ENCODE assay signal across 20 cellular contexts in genomic region chr7:25727446-25727845, GRCh38.
DNase-seq lines count a peak whose midpoint lies in the region; ATAC-seq and TF ChIP-seq lines count a peak whose summit lies in the region.
"Had no signal": no experiment of that assay in that cellular context is flagged by ENCODE, and none has a peak within 500 bp of the region (broad histone marks: within the 10 kb centered on the region; RNA-seq: fewer than 3 reads in every experiment).

No MANE protein-coding gene starts in this region.

- no peak overlapping the region for H2BK120ac ChIP-seq in IMR-90 (ENCODE audit: low read depth, low read length)

- H3K4me1 Mint-ChIP-seq in nephron progenitor cell, result peaks cover 54% of the 10 kb centered on the region

- H3K9me1 ChIP-seq in IMR-90 (ENCODE audit: insufficient read depth, low read length), result no peaks in the 10 kb centered on the region

- no peak overlapping the region for H4K8ac ChIP-seq in IMR-90 (ENCODE audit: low read depth in 2 of 2, low read length in 2 of 2)

- H3K9me3 ChIP-seq in IMR-90 (ENCODE audit: control insufficient read depth, insufficient read depth, low read length) (no peaks in the 10 kb centered on the region), SJCRH30 (replicated peaks) (no peaks in the 10 kb centered on the region), uterus (no peaks in the 10 kb centered on the region)
- H3K9me3 ChIP-seq: BE2C had no signal

- 0 out of 2 replicates have a peak overlapping the region, but pooled peaks have one; percentile 5 for H3K56ac ChIP-seq in IMR-90 (ENCODE audit: extremely low read depth, insufficient read depth, low read length)

- no peak overlapping the region for H3K23ac ChIP-seq in IMR-90 (ENCODE audit: low read depth, low read length)

- H3K9ac ChIP-seq in IMR-90 (ENCODE audit: low read depth, low read length), result no peak overlapping the region

- dilution Hi-C loops in IMR-90 (cut with HindIII; ENCODE audit: low sequenced_read_pairs, unreplicated experiment), result no loop called here

- H4K91ac ChIP-seq in IMR-90 (ENCODE audit: insufficient read depth, low read depth, low read length), result no peak overlapping the region

- no peak overlapping the region for H3K14ac ChIP-seq in IMR-90 (replicated peaks; ENCODE audit: low read depth, low read length)

- in situ Hi-C loops in IMR-90 (cut with MboI; ENCODE audit: low sequenced_read_pairs), result no loop called here

- H4K5ac ChIP-seq in IMR-90 (ENCODE audit: low read depth, low read length), result no peak overlapping the region; the same call in 1 of the 2 replicates

- peak overlapping the region; percentile 83 for H3K27ac Mint-ChIP-seq in nephron progenitor cell

- CTCF ChIA-PET in IMR-90 (lab: Yijun Ruan, JAX), result no interaction called here

- no peaks in the 10 kb centered on the region for H3K79me1 ChIP-seq in IMR-90 (ENCODE audit: low read depth in 1 of 2, low read length in 2 of 2)

- peaks cover 2% of the 10 kb centered on the region; the same call in 1 of the 2 replicates for H3K27me3 ChIP-seq in IMR-90 (ENCODE audit: control insufficient read depth, insufficient read depth, low read length)
- no peaks in the 10 kb centered on the region for H3K27me3 ChIP-seq in SJCRH30
- no peaks in the 10 kb centered on the region for H3K27me3 ChIP-seq in uterus
- H3K27me3 ChIP-seq: BE2C had no signal

- H3K36me3 Mint-ChIP-seq in nephron progenitor cell (ENCODE audit: low read depth), result no peaks in the 10 kb centered on the region

- H3K27me3 Mint-ChIP-seq in nephron progenitor cell (ENCODE audit: low read depth, poor library complexity), result no peaks in the 10 kb centered on the region

- H3K4me1 ChIP-seq in IMR-90 (ENCODE audit: control insufficient read depth, insufficient read depth, low read length) (peaks cover 13% of the 10 kb centered on the region; the same call in 1 of the 2 replicates), SJCRH30 (peaks cover 85% of the 10 kb centered on the region), uterus (peaks cover 0 to 9% of the 10 kb centered on the region in 2 donors)

- no peak overlapping the region for H3K4me3 Mint-ChIP-seq in nephron progenitor cell

- intact Hi-C loops in IMR-90 (cut with micrococcal nuclease) (no loop called here), uterus (cut with DNase I; ENCODE audit: low total_unique reads) (no loop called here)

- no peaks in the 10 kb centered on the region for H4K20me1 ChIP-seq in IMR-90 (ENCODE audit: insufficient read depth, low read length)

- H3K4ac ChIP-seq in IMR-90 (ENCODE audit: low read depth, low read length), result no peak overlapping the region

- H3K27ac ChIP-seq in IMR-90 (ENCODE audit: insufficient read depth, low read length) (no peak overlapping the region), SJCRH30 (peak overlapping the region; percentile 95), uterus (peak overlapping the region; percentile 78 to 79)
- H3K27ac ChIP-seq: SK-N-MC had no signal

- POLR2A ChIA-PET in IMR-90 (lab: Charles Lee; ENCODE audit: unreplicated experiment), result no interaction called here

- no peak overlapping the region for H2BK5ac ChIP-seq in IMR-90 (ENCODE audit: low read depth, low read length, poor library complexity, severe bottlenecking)

- H2AFZ ChIP-seq in IMR-90 (replicated peaks; ENCODE audit: low read length, poor library complexity), result no peak overlapping the region

- whole genome bisulfite sequencing in IMR-90 (ENCODE audit: extremely low coverage in 2 of 2, insufficient read length in 1 of 2), 2 experiments, result no CpG with 5 or more reads among the region's 2 CpGs

- no peak overlapping the region for H2AK5ac ChIP-seq in IMR-90 (ENCODE audit: low read depth, low read length)

- no peak overlapping the region; the same call in 1 of the 2 replicates for H3K18ac ChIP-seq in IMR-90 (ENCODE audit: low read depth, low read length)

- no TSS peak for BruUV-seq in IMR-90 (replicated peaks; lab: Mats Ljungman, UMichigan)

- no peak for TF ChIP-seq CTCF in IMR-90 (conservative IDR thresholded peaks at IDR 0.05; ENCODE audit: low read depth, low read length)
- no peak for TF ChIP-seq CTCF in nephron progenitor cell (IDR thresholded peaks at IDR 0.05)
- TF ChIP-seq CTCF in uterus (IDR thresholded peaks at IDR 0.05), result no peak

- DNase-seq in IMR-90, result no peak
- DNase-seq in SJCRH30, result peak; percentile 16 to 59
- no peak for DNase-seq in nephron progenitor cell
- no peak for DNase-seq in uterus
- no peak for DNase-seq in inferior parietal cortex (ENCODE audit: extremely low spot score)
- no peak for DNase-seq in amniotic stem cell (lab: John Stamatoyannopoulos, UW)
- DNase-seq: BE2C, EL, H7, MM.1S, NCI-H1048, NCI-H1436 treated with DMSO at 0.1 percent for 48 hours, NCI-H2029 treated with DMSO at 0.1 percent for 48 hours, NCI-H446, NCI-H526, OCI-M1, SHP77 had no signal

- ATAC-seq in IMR-90 (ENCODE audit: low read depth), result no peak
- ATAC-seq in HG03097 (IDR thresholded peaks at IDR 0.05; ENCODE audit: low FRiP score, unreplicated experiment), result no peak

- H2BK20ac ChIP-seq in IMR-90 (ENCODE audit: low read depth, low read length), result no peak overlapping the region

- H2BK15ac ChIP-seq in IMR-90 (ENCODE audit: low read depth, low read length), result no peak overlapping the region

- H3K36me3 ChIP-seq in IMR-90 (ENCODE audit: control insufficient read depth, insufficient read depth, low read length) (no peaks in the 10 kb centered on the region), SJCRH30 (no peaks in the 10 kb centered on the region), uterus (no peaks in the 10 kb centered on the region)
- H3K36me3 ChIP-seq: BE2C had no signal

- H3K4me2 ChIP-seq in IMR-90 (ENCODE audit: low read depth, low read length), result no peak overlapping the region

- no peak overlapping the region for H2AK9ac ChIP-seq in IMR-90 (replicated peaks; ENCODE audit: low read depth, low read length, poor library complexity)

- H3K9me3 Mint-ChIP-seq in nephron progenitor cell, result no peaks in the 10 kb centered on the region

- TF ChIP-seq RAD21 in IMR-90 (IDR thresholded peaks at IDR 0.05; ENCODE audit: low read length), result no peak

- H3K4me3 ChIP-seq in IMR-90 (ENCODE audit: insufficient read depth, low read depth, low read length) (no peak overlapping the region), SJCRH30 (peak overlapping the region; percentile 39), uterus (no peak overlapping the region)
- H3K4me3 ChIP-seq: K562, SK-N-MC had no signal

- no peak for TF ChIP-seq POLR2A in IMR-90 (IDR thresholded peaks at IDR 0.05; ENCODE audit: low read depth, low read length)
- TF ChIP-seq POLR2A in uterus (IDR thresholded peaks at IDR 0.05), result no peak

TF ChIP-seq in IMR-90, 13 proteins besides CTCF, POLR2A, EP300 and RAD21:
- TF ChIP-seq MAZ (IDR thresholded peaks at IDR 0.05; ENCODE audit: borderline replicate concordance, low read depth, low read length), result no peak
- TF ChIP-seq MXI1 (IDR thresholded peaks at IDR 0.05; ENCODE audit: borderline replicate concordance, low read depth, low read length), result no peak
- no peak for TF ChIP-seq FOS (IDR thresholded peaks at IDR 0.05; ENCODE audit: low read depth, low read length)
- no peak for TF ChIP-seq USF2 (IDR thresholded peaks at IDR 0.05; ENCODE audit: low read depth, low read length)
- no peak for TF ChIP-seq CEBPB (IDR thresholded peaks at IDR 0.05; ENCODE audit: low read depth, low read length)
- TF ChIP-seq, protein P1, sequence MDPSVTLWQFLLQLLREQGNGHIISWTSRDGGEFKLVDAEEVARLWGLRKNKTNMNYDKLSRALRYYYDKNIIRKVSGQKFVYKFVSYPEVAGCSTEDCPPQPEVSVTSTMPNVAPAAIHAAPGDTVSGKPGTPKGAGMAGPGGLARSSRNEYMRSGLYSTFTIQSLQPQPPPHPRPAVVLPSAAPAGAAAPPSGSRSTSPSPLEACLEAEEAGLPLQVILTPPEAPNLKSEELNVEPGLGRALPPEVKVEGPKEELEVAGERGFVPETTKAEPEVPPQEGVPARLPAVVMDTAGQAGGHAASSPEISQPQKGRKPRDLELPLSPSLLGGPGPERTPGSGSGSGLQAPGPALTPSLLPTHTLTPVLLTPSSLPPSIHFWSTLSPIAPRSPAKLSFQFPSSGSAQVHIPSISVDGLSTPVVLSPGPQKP (IDR thresholded peaks at IDR 0.05; ENCODE audit: borderline replicate concordance, low read depth, low read length), result no peak
- no peak for TF ChIP-seq CHD1 (IDR thresholded peaks at IDR 0.05; ENCODE audit: low read depth, low read length)
- no peak for TF ChIP-seq RCOR1 (IDR thresholded peaks at IDR 0.05; ENCODE audit: insufficient replicate concordance, low read length)
- no peak for TF ChIP-seq RFX5 (IDR thresholded peaks at IDR 0.05; ENCODE audit: low read depth, low read length)
- no peak for TF ChIP-seq BHLHE40 (IDR thresholded peaks at IDR 0.05; ENCODE audit: low read depth, low read length)
- TF ChIP-seq MAFK (IDR thresholded peaks at IDR 0.05; ENCODE audit: low read depth, low read length), result no peak
- TF ChIP-seq NFE2L2 (IDR thresholded peaks at IDR 0.05; ENCODE audit: low read depth, low read length), result no peak
- no peak for TF ChIP-seq SMC3 (IDR thresholded peaks at IDR 0.05; ENCODE audit: low read depth, low read length)
TF ChIP-seq in IMR-90: peak in this region for 0.

Comparison
In these comparisons a context has a peak if more than half of its experiments do, and no peak if none do; other contexts are left out.
1. DNase-seq: peak in SJCRH30 (2 of 2); none in IMR-90 (single experiment), nephron progenitor cell (single experiment), uterus (0 of 2), inferior parietal cortex (single experiment) and amniotic stem cell (single experiment).